Comparison of ENCODE assay signal across 10 cellular contexts in genomic region chr6:129621252-129621651, GRCh38.
DNase-seq lines count a peak whose midpoint lies in the region; ATAC-seq, FAIRE-seq and TF ChIP-seq lines count a peak whose summit lies in the region.
"Had no signal": no experiment of that assay in that cellular context is flagged by ENCODE, and none has a peak within 500 bp of the region (broad histone marks: within the 10 kb centered on the region; RNA-seq: fewer than 3 reads in every experiment).

No MANE protein-coding gene starts in this region.

- H3K9ac ChIP-seq in SU-DHL-6 (ENCODE audit: low read length): no peak overlapping the region
- H3K9ac ChIP-seq in endothelial cell of umbilical vein (replicated peaks; ENCODE audit: extremely low read depth, insufficient read depth, low read length): no peak overlapping the region
- H3K9ac ChIP-seq: BLaER1 treated with 17β-estradiol and CSF1 and Interleukin-3, amounts not matched to agents 10 nM and 100 nM had no signal

- no TSS peak for BruUV-seq in endothelial cell of umbilical vein (replicated peaks; lab: Mats Ljungman, UMichigan)

- H3K4me1 ChIP-seq in endothelial cell of umbilical vein (ENCODE audit: control insufficient read depth, extremely low read depth, insufficient read depth, low read length): peaks cover 27% of the 10 kb centered on the region

- peaks cover 8% of the 10 kb centered on the region for H3K36me3 Mint-ChIP-seq in T-helper 2 cell treated with Interferon-gamma antibody and Interleukin-4, amounts not matched to agents 5 μg/mL and 100 μg/mL, for 36 hours (ENCODE audit: low read depth)

- H4K20me1 ChIP-seq in SU-DHL-6 (ENCODE audit: low read depth, low read length): no peaks in the 10 kb centered on the region
- no peaks in the 10 kb centered on the region for H4K20me1 ChIP-seq in endothelial cell of umbilical vein (replicated peaks; ENCODE audit: control insufficient read depth, extremely low read depth, insufficient read depth, low read length)

- CTCF ChIA-PET in endothelial cell of umbilical vein (lab: Charles Lee): interaction anchor here (1.5 kb wide), 1 partner anchor 109 kb away, joined by 3 read pairs; no protein-coding TSS in a partner anchor

- no peaks in the 10 kb centered on the region for H3K9me3 ChIP-seq in SU-DHL-6 (ENCODE audit: insufficient read depth, low read length)
- no peaks in the 10 kb centered on the region for H3K9me3 ChIP-seq in endothelial cell of umbilical vein (replicated peaks; ENCODE audit: control insufficient read depth, insufficient read depth, low read length)
- H3K9me3 ChIP-seq: BLaER1 treated with 17β-estradiol and CSF1 and Interleukin-3, amounts not matched to agents 10 nM and 100 nM had no signal

- TF ChIP-seq CTCF in SU-DHL-6 (IDR thresholded peaks at IDR 0.05; ENCODE audit: insufficient read depth, low read length, poor library complexity, severe bottlenecking) (peak; percentile 23), endothelial cell of umbilical vein (IDR thresholded peaks at IDR 0.05; ENCODE audit: extremely low read depth in 1 of 2, insufficient read depth in 1 of 2, low read depth in 1 of 2, low read length in 2 of 2) (peak; percentile 27 to 28)

- dilution Hi-C loops in endothelial cell of umbilical vein (cut with MboI; ENCODE audit: extremely low pct_ligation_motif_present, low sequenced_read_pairs): no loop called here

- H3K9me3 Mint-ChIP-seq in T-helper 2 cell treated with Interferon-gamma antibody and Interleukin-4, amounts not matched to agents 5 μg/mL and 100 μg/mL, for 36 hours: no peaks in the 10 kb centered on the region

- DNase-seq in T-helper 2 cell (peak in 3 of 5 experiments; percentile 2 to 43 (median 10)), endothelial cell of umbilical vein (ENCODE audit: low read depth, low spot score) (no peak), iPS-NIHi11 (ENCODE audit: low spot score) (no peak), NCI-H524 (lab: John Stamatoyannopoulos, UW) (no peak)
- no peak for DNase-seq in T-helper 2 cell treated with Interferon-gamma antibody and Interleukin-4, amounts not matched to agents 5 μg/mL and 100 μg/mL, for 36 hours (ENCODE audit: low spot score)
- peak in 2 of 3 experiments; percentile 3 to 7 for DNase-seq in stimulated activated CD4-positive, alpha-beta T cell treated with anti-CD3 and anti-CD28 coated beads, TNF-alpha, amount 100 ng/mL, for 24 hours (ENCODE audit: low read depth in 3 of 3)

- H3K27ac Mint-ChIP-seq in T-helper 2 cell treated with Interferon-gamma antibody and Interleukin-4, amounts not matched to agents 5 μg/mL and 100 μg/mL, for 36 hours: no peak overlapping the region

- H3K27me3 Mint-ChIP-seq in T-helper 2 cell treated with Interferon-gamma antibody and Interleukin-4, amounts not matched to agents 5 μg/mL and 100 μg/mL, for 36 hours (ENCODE audit: low read depth): no peaks in the 10 kb centered on the region

- H3K27ac ChIP-seq in SU-DHL-6 (ENCODE audit: low read depth, low read length): no peak overlapping the region
- no peak overlapping the region for H3K27ac ChIP-seq in endothelial cell of umbilical vein (ENCODE audit: insufficient read depth, low read depth, low read length)
- H3K27ac ChIP-seq: BLaER1 treated with 17β-estradiol and CSF1 and Interleukin-3, amounts not matched to agents 10 nM and 100 nM had no signal

- H3K9me2 ChIP-seq in SU-DHL-6 (replicated peaks; ENCODE audit: insufficient read depth, low read length): no peaks in the 10 kb centered on the region

- no peaks in the 10 kb centered on the region for H3F3A ChIP-seq in SU-DHL-6 (ENCODE audit: insufficient read depth)

- no peaks in the 10 kb centered on the region for H3K9me1 ChIP-seq in endothelial cell of umbilical vein (replicated peaks; ENCODE audit: control insufficient read depth, extremely low read depth, insufficient read depth, low read length)

- H3K79me2 ChIP-seq in SU-DHL-6 (ENCODE audit: insufficient read depth, low read length) (no peaks in the 10 kb centered on the region), endothelial cell of umbilical vein (ENCODE audit: control insufficient read depth, insufficient read depth, low read length) (no peaks in the 10 kb centered on the region)

- H2AFZ ChIP-seq in SU-DHL-6 (ENCODE audit: low read depth, low read length, severe bottlenecking) (no peak overlapping the region), endothelial cell of umbilical vein (ENCODE audit: low read depth, low read length) (no peak overlapping the region)

- H3K27me3 ChIP-seq in SU-DHL-6 (ENCODE audit: low read length) (no peaks in the 10 kb centered on the region), endothelial cell of umbilical vein (ENCODE audit: control insufficient read depth in 2 of 2, insufficient read depth in 2 of 2, low read length in 2 of 2) (no peaks in the 10 kb centered on the region)
- H3K27me3 ChIP-seq: BLaER1 treated with 17β-estradiol and CSF1 and Interleukin-3, amounts not matched to agents 10 nM and 100 nM had no signal

- H3K4me2 ChIP-seq in SU-DHL-6 (ENCODE audit: low read depth, low read length, poor library complexity, severe bottlenecking) (no peak overlapping the region), endothelial cell of umbilical vein (ENCODE audit: insufficient read depth, low read length) (no peak overlapping the region)
- H3K4me2 ChIP-seq: BLaER1 treated with 17β-estradiol and CSF1 and Interleukin-3, amounts not matched to agents 10 nM and 100 nM had no signal

- TF ChIP-seq POLR2A in endothelial cell of umbilical vein (IDR thresholded peaks at IDR 0.05; ENCODE audit: low read depth, low read length): no peak

- H3K36me3 ChIP-seq in SU-DHL-6 (ENCODE audit: low read length) (no peaks in the 10 kb centered on the region), endothelial cell of umbilical vein (ENCODE audit: control insufficient read depth in 2 of 2, extremely low read depth in 1 of 2, insufficient read depth in 2 of 2, low read length in 2 of 2) (peaks cover 4 to 12% of the 10 kb centered on the region in 2 experiments)

- no peak overlapping the region for H3K4me3 ChIP-seq in SU-DHL-6 (ENCODE audit: insufficient read depth, low read length, poor library complexity, severe bottlenecking)
- H3K4me3 ChIP-seq in endothelial cell of umbilical vein (replicated peaks in 1 of 3; ENCODE audit: insufficient read depth in 1 of 3, low read depth in 1 of 3, low read length in 3 of 3): no peak overlapping the region
- H3K4me3 ChIP-seq: BLaER1 treated with 17β-estradiol and CSF1 and Interleukin-3, amounts not matched to agents 10 nM and 100 nM had no signal

- intact Hi-C loops in endothelial cell of umbilical vein (cut with micrococcal nuclease): loop anchor here (2.0 kb wide), 1 partner anchor 46 kb away; no protein-coding TSS in a partner anchor

- H3K4me3 Mint-ChIP-seq in T-helper 2 cell treated with Interferon-gamma antibody and Interleukin-4, amounts not matched to agents 5 μg/mL and 100 μg/mL, for 36 hours: no peak overlapping the region

- FAIRE-seq in endothelial cell of umbilical vein (lab: Jason Lieb, UNC): peak; percentile 38
- FAIRE-seq: islet of Langerhans had no signal

- POLR2A ChIA-PET in endothelial cell of umbilical vein (lab: Charles Lee): no interaction called here

- peaks cover 2% of the 10 kb centered on the region for H3K4me1 Mint-ChIP-seq in T-helper 2 cell treated with Interferon-gamma antibody and Interleukin-4, amounts not matched to agents 5 μg/mL and 100 μg/mL, for 36 hours (ENCODE audit: low read depth)

- no peak for ATAC-seq in GM21528 (IDR thresholded peaks at IDR 0.05; ENCODE audit: low FRiP score, unreplicated experiment)

TF ChIP-seq in endothelial cell of umbilical vein, 7 proteins besides CTCF, POLR2A, EP300 and RAD21:
- no peak for TF ChIP-seq FOS (IDR thresholded peaks at IDR 0.05; ENCODE audit: borderline replicate concordance, insufficient read depth, low read length)
- no peak for TF ChIP-seq JUN (IDR thresholded peaks at IDR 0.05; ENCODE audit: borderline replicate concordance, insufficient read depth, insufficient read length, low read depth)
- no peak for TF ChIP-seq MYC (IDR thresholded peaks at IDR 0.05; ENCODE audit: low read depth, low read length)
- TF ChIP-seq EZH2 (IDR thresholded peaks at IDR 0.05; ENCODE audit: borderline replicate concordance, low read depth, low read length, severe bottlenecking): no peak
- TF ChIP-seq GATA2 (IDR thresholded peaks at IDR 0.05; ENCODE audit: insufficient read depth, insufficient read length, low read depth, low read length): no peak
- TF ChIP-seq POLR2AphosphoS5 (IDR thresholded peaks at IDR 0.05; ENCODE audit: insufficient read depth, low read depth, low read length): no peak
- no peak for TF ChIP-seq MAX (IDR thresholded peaks at IDR 0.05; ENCODE audit: insufficient read depth, insufficient read length)

Comparison
In these comparisons a context has a peak if more than half of its experiments do, and no peak if none do; other contexts are left out.
1. DNase-seq: peak in T-helper 2 cell (3 of 5) and stimulated activated CD4-positive, alpha-beta T cell treated with anti-CD3 and anti-CD28 coated beads, TNF-alpha, amount 100 ng/mL, for 24 hours (2 of 3); none in T-helper 2 cell treated with Interferon-gamma antibody and Interleukin-4, amounts not matched to agents 5 μg/mL and 100 μg/mL, for 36 hours (single experiment), endothelial cell of umbilical vein (single experiment), iPS-NIHi11 (single experiment) and NCI-H524 (0 of 2).